Comparison of ENCODE assay signal across 10 cellular contexts in genomic region chr12:1915082-1915968, GRCh38. TPM values are rescaled to one million over a fixed set of nuclear protein-coding genes. Genes with fewer than 3 reads are reported as not detected.
DNase-seq lines count a peak whose midpoint lies in the region; ATAC-seq, FAIRE-seq and TF ChIP-seq lines count a peak whose summit lies in the region.
"Had no signal": no experiment of that assay in that cellular context is flagged by ENCODE, and none has a peak within 500 bp of the region (broad histone marks: within the 10 kb centered on the region; RNA-seq: fewer than 3 reads in every experiment).

No MANE protein-coding gene starts in this region.

- DNase-seq in AG20443 (ENCODE audit: low spot score), result peak; percentile 7
- DNase-seq in HL-60 (ENCODE audit: low read depth in 1 of 2, low spot score in 1 of 2), result peak in 1 of 2 experiments; percentile 82
- DNase-seq in activated T-cell treated with anti-CD3 and anti-CD28 coated beads, Interleukin-2, amount 50 U/mL, for 4 hours, result no peak
- DNase-seq in lung (ENCODE audit: low spot score), result peak; percentile 27
- no peak for DNase-seq in nucleus accumbens (lab: John Stamatoyannopoulos, UW)
- no peak for DNase-seq in H54 (ENCODE audit: insufficient read length, low spot score)

- H3K36me3 ChIP-seq in lung (ENCODE audit: control insufficient read depth in 2 of 2, insufficient read depth in 2 of 2, low read length in 2 of 2), result no peaks in the 10 kb centered on the region
- H3K36me3 ChIP-seq: heart left ventricle, prostate gland had no signal

- H3K27ac ChIP-seq in HL-60 (replicated peaks), result peak overlapping the region; percentile 81
- no peak overlapping the region for H3K27ac ChIP-seq in lung (ENCODE audit: low read depth in 1 of 2, low read length in 1 of 2)
- H3K27ac ChIP-seq: prostate gland had no signal

- peak overlapping the region; percentile 4 for H3K4me3 Mint-ChIP-seq in activated T-cell treated with anti-CD3 and anti-CD28 coated beads, Interleukin-2, amount 50 U/mL, for 4 hours

- H3K9me3 ChIP-seq in lung (ENCODE audit: control insufficient read depth in 2 of 2, insufficient read depth in 1 of 2, low read length in 1 of 2), result no peaks in the 10 kb centered on the region
- H3K9me3 ChIP-seq: heart left ventricle, prostate gland had no signal

- peaks cover 5% of the 10 kb centered on the region for H3K27me3 Mint-ChIP-seq in activated T-cell treated with anti-CD3 and anti-CD28 coated beads, Interleukin-2, amount 50 U/mL, for 4 hours (ENCODE audit: low read depth)

- TF ChIP-seq CTCF in HL-60 (IDR thresholded peaks at IDR 0.05; ENCODE audit: insufficient read depth, low read length) (no peak), lung (IDR thresholded peaks at IDR 0.05; ENCODE audit: control extremely low read depth, extremely low read depth) (no peak)

- H3K4me3 ChIP-seq in HL-60 (replicated peaks; ENCODE audit: insufficient read depth, low read length) (no peak overlapping the region), lung (no peak overlapping the region)
- H3K4me3 ChIP-seq: heart left ventricle, prostate gland had no signal

- TF ChIP-seq POLR2A in H54 (IDR thresholded peaks at IDR 0.05; ENCODE audit: low read depth, low read length), result no peak

- WGBS in lung, 2 donors, result 71 to 78% methylated on average over 18 of the region's 18 CpGs

- peaks cover 16% of the 10 kb centered on the region for H3K4me1 Mint-ChIP-seq in activated T-cell treated with anti-CD3 and anti-CD28 coated beads, Interleukin-2, amount 50 U/mL, for 4 hours (ENCODE audit: low read depth)

- no peak for FAIRE-seq in H54 (lab: Jason Lieb, UNC)

- peaks cover 0 to 2% of the 10 kb centered on the region in 2 donors for H3K4me1 ChIP-seq in lung (ENCODE audit: control insufficient read depth in 2 of 2, insufficient read depth in 2 of 2, low read length in 2 of 2)
- H3K4me1 ChIP-seq: prostate gland had no signal

- H3K36me3 Mint-ChIP-seq in activated T-cell treated with anti-CD3 and anti-CD28 coated beads, Interleukin-2, amount 50 U/mL, for 4 hours (ENCODE audit: insufficient read depth), result no peaks in the 10 kb centered on the region

- peak; percentile 76 to 83 for ATAC-seq in activated T-cell treated with anti-CD3 and anti-CD28 coated beads, Interleukin-2, amount 50 U/mL, for 4 hours
- ATAC-seq in lung (ENCODE audit: insufficient read depth, low FRiP score) (no peak), HG03097 (IDR thresholded peaks at IDR 0.05; ENCODE audit: low FRiP score, unreplicated experiment) (no peak), GM21717 (IDR thresholded peaks at IDR 0.05; ENCODE audit: unreplicated experiment) (no peak)

- H3K27me3 ChIP-seq in HL-60 (ENCODE audit: insufficient read depth, poor library complexity, severe bottlenecking) (no peaks in the 10 kb centered on the region), lung (ENCODE audit: control insufficient read depth, insufficient read depth) (no peaks in the 10 kb centered on the region)
- H3K27me3 ChIP-seq: heart left ventricle had no signal

- H3K9me3 Mint-ChIP-seq in activated T-cell treated with anti-CD3 and anti-CD28 coated beads, Interleukin-2, amount 50 U/mL, for 4 hours, result no peaks in the 10 kb centered on the region

RNA-seq across cellular contexts. Expression of gene CACNA2D4, which starts 3.1 kb away (rescaled TPM):
- total RNA-seq in activated T-cell treated with anti-CD3 and anti-CD28 coated beads, Interleukin-2, amount 50 U/mL, for 4 hours, result 1 to 10 TPM; 3.4 to 7.1 (median 3.5) TPM
- total RNA-seq in lung, result 10 to 100 TPM in 1 of 2 donors, 1 to 10 TPM in 1; 1.5 to 12.6 TPM
- 10 to 100 TPM in 1 of 2 donors, 1 to 10 TPM in 1; 2.9 to 11.7 TPM for polyA plus RNA-seq in lung

Comparison
In these comparisons a context has a peak if more than half of its experiments do, and no peak if none do; other contexts are left out.
1. DNase-seq: peak in AG20443 (single experiment) and lung (single experiment); none in activated T-cell treated with anti-CD3 and anti-CD28 coated beads, Interleukin-2, amount 50 U/mL, for 4 hours (single experiment), nucleus accumbens (0 of 56) and H54 (single experiment).
2. ATAC-seq: peak in activated T-cell treated with anti-CD3 and anti-CD28 coated beads, Interleukin-2, amount 50 U/mL, for 4 hours (2 of 2); none in lung (single experiment), HG03097 (single experiment) and GM21717 (single experiment).